1 cellular context compared by ENCODE assay signal in the genomic region with DNA sequence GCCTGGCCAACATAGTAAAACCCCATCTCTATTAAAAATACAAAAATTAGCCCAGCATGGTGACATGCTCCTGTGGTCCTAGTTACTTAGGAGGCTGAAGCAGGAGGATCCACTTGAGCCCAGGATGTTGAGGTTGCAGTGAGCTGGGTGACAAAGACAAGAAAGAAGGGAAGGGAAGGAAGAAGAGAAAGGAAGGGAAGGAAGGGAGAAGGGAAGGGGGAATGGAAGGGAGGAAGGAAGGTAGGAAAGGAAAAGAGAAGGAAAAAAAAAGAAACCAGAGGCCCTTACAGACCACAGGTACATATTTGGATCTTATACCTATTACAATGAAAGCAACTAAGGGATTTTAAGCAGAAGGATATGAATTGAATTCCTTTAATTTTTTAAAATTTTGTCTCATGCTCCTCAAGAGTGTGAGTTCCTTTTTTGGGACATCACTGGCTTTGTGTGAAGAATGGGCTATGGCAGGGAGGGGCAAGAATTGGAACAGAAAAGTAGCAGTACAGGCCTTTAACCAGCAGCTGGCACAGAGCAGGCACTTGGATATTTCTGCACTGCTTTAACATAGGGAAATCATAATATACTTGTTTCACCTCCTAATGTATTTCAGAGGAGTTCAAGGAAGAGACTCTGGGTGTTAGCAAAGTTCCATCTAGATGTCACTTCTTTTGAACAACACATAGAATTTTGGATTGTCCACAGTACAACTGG.
TF ChIP-seq lines count a peak whose summit lies in the region.

No MANE protein-coding gene starts in this region.

TF ChIP-seq in K562, 482 proteins besides CTCF, POLR2A, EP300 and RAD21 (continued from another document and continues in another):
- no peak for TF ChIP-seq ZBTB7A (IDR thresholded peaks at IDR 0.05; ENCODE audit: borderline replicate concordance, control insufficient read depth, low read depth, low read length)
- no peak for TF ChIP-seq ZBED1 (IDR thresholded peaks at IDR 0.05)
- no peak for TF ChIP-seq ZNF12 (CRISPR knock-in tag; IDR thresholded peaks at IDR 0.05)
- no peak for TF ChIP-seq KDM4B (IDR thresholded peaks at IDR 0.05; ENCODE audit: borderline replicate concordance in 2 of 2, low read depth in 1 of 2)
- no peak for TF ChIP-seq ZNF561 (CRISPR knock-in tag; conservative IDR thresholded peaks at IDR 0.05)
- TF ChIP-seq NFE2L1 (tag; IDR thresholded peaks at IDR 0.05; ENCODE audit: borderline replicate concordance, low read depth), result no peak
- TF ChIP-seq, protein P1, sequence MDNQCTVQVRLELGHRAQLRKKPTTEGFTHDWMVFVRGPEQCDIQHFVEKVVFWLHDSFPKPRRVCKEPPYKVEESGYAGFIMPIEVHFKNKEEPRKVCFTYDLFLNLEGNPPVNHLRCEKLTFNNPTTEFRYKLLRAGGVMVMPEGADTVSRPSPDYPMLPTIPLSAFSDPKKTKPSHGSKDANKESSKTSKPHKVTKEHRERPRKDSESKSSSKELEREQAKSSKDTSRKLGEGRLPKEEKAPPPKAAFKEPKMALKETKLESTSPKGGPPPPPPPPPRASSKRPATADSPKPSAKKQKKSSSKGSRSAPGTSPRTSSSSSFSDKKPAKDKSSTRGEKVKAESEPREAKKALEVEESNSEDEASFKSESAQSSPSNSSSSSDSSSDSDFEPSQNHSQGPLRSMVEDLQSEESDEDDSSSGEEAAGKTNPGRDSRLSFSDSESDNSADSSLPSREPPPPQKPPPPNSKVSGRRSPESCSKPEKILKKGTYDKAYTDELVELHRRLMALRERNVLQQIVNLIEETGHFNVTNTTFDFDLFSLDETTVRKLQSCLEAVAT (IDR thresholded peaks at IDR 0.05), result 0 out of 4 replicates have a peak, but pooled peaks of 1 of the 2 experiments have one; percentile 31
- TF ChIP-seq HNRNPK (IDR thresholded peaks at IDR 0.05; ENCODE audit: low read depth, low read length, poor library complexity, severe bottlenecking), result no peak
- TF ChIP-seq SAFB (IDR thresholded peaks at IDR 0.05; ENCODE audit: borderline replicate concordance, low read depth, low read length), result no peak
- no peak for TF ChIP-seq POLR2AphosphoS5 (IDR thresholded peaks at IDR 0.05; ENCODE audit: control insufficient read depth, insufficient read depth, low read depth, low read length)
- no peak for TF ChIP-seq TAF9B (IDR thresholded peaks at IDR 0.05; ENCODE audit: partially characterized antibody)
- no peak for TF ChIP-seq FOXK1 (CRISPR knock-in tag; IDR thresholded peaks at IDR 0.05; ENCODE audit: borderline replicate concordance)
- TF ChIP-seq OTX1 (CRISPR knock-in tag; IDR thresholded peaks at IDR 0.05), result 0 out of 2 replicates have a peak, but pooled peaks have one; percentile 28
- no peak for TF ChIP-seq CBX2 (IDR thresholded peaks at IDR 0.05; ENCODE audit: insufficient read depth, low read length, poor library complexity, severe bottlenecking)
- TF ChIP-seq, protein P2, sequence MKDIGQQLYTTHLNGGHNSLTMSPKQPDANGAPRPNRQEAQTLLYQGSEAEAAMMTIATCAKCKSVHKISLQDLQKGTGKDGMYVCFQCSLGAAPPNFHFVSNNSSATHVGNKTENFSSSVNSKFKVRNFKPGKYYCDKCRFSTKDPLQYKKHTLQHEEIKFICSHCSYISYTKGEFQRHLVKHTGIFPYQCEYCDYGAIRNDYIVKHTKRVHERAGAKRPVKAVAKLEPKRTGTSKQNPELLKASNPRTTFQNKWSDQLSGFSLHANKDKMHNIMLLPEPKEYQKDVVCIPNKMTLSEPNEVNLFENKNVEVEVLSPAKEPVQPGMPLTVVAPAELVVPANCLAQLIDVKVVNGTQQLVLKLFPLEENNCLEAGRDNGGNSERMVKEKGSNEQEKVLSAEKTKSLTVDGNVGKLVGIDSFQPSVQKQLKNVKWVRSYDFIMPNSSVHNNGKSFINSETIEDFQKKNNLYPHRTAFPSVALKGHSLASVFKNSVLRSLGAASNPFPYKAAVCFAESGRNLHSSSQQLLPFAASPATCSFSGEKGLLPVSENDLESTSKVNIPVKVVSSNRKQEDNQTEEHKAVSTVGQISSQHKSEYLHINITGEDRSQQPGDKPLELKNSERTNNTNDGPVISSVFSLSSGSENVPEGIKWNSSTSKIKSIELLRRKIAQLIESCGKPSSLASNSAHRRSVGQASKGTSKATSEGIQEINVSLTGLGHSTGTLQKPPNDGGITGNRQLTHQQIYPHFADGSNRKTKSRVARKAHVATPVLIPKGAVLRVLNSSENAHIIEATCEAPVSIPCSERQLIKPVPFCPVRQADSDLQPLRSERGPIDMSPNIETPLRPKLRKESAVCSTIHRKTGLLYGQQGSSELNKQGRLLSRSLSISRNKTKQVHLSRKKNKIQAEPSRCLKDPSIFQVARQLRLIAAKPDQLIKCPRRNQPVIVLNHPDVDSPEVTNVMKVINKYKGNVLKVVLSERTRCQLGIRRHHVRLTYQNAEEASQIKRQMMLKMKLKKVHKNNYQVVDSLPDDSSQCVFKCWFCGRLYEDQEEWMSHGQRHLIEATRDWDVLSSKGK (CRISPR knock-in tag; IDR thresholded peaks at IDR 0.05), result no peak
- TF ChIP-seq, protein P3, sequence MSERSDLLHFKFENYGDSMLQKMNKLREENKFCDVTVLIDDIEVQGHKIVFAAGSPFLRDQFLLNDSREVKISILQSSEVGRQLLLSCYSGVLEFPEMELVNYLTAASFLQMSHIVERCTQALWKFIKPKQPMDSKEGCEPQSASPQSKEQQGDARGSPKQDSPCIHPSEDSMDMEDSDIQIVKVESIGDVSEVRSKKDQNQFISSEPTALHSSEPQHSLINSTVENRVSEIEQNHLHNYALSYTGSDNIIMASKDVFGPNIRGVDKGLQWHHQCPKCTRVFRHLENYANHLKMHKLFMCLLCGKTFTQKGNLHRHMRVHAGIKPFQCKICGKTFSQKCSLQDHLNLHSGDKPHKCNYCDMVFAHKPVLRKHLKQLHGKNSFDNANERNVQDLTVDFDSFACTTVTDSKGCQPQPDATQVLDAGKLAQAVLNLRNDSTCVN (CRISPR knock-in tag; IDR thresholded peaks at IDR 0.05), result 0 out of 2 replicates have a peak, but pooled peaks have one; percentile 38
- TF ChIP-seq MEF2A (IDR thresholded peaks at IDR 0.05; ENCODE audit: control insufficient read depth, low read depth, low read length), result no peak
- TF ChIP-seq, protein P4, sequence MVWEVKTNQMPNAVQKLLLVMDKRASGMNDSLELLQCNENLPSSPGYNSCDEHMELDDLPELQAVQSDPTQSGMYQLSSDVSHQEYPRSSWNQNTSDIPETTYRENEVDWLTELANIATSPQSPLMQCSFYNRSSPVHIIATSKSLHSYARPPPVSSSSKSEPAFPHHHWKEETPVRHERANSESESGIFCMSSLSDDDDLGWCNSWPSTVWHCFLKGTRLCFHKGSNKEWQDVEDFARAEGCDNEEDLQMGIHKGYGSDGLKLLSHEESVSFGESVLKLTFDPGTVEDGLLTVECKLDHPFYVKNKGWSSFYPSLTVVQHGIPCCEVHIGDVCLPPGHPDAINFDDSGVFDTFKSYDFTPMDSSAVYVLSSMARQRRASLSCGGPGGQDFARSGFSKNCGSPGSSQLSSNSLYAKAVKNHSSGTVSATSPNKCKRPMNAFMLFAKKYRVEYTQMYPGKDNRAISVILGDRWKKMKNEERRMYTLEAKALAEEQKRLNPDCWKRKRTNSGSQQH (CRISPR knock-in tag; IDR thresholded peaks at IDR 0.05), result peak; percentile 85; the same call in 1 of the 2 replicates
- no peak for TF ChIP-seq RAD51 (IDR thresholded peaks at IDR 0.05; ENCODE audit: borderline replicate concordance, low read depth)
- TF ChIP-seq HDAC1 (IDR thresholded peaks at IDR 0.05), result 0 out of 4 replicates have a peak, but pooled peaks of 1 of the 2 experiments have one; percentile 13
- TF ChIP-seq, protein P5, sequence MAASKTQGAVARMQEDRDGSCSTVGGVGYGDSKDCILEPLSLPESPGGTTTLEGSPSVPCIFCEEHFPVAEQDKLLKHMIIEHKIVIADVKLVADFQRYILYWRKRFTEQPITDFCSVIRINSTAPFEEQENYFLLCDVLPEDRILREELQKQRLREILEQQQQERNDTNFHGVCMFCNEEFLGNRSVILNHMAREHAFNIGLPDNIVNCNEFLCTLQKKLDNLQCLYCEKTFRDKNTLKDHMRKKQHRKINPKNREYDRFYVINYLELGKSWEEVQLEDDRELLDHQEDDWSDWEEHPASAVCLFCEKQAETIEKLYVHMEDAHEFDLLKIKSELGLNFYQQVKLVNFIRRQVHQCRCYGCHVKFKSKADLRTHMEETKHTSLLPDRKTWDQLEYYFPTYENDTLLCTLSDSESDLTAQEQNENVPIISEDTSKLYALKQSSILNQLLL (CRISPR knock-in tag; IDR thresholded peaks at IDR 0.05; ENCODE audit: borderline replicate concordance), result 0 out of 2 replicates have a peak, but pooled peaks have one; percentile 35
- TF ChIP-seq, protein P6, sequence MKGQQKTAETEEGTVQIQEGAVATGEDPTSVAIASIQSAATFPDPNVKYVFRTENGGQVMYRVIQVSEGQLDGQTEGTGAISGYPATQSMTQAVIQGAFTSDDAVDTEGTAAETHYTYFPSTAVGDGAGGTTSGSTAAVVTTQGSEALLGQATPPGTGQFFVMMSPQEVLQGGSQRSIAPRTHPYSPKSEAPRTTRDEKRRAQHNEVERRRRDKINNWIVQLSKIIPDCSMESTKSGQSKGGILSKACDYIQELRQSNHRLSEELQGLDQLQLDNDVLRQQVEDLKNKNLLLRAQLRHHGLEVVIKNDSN (CRISPR knock-in tag; IDR thresholded peaks at IDR 0.05), result no peak
- TF ChIP-seq, protein P7, sequence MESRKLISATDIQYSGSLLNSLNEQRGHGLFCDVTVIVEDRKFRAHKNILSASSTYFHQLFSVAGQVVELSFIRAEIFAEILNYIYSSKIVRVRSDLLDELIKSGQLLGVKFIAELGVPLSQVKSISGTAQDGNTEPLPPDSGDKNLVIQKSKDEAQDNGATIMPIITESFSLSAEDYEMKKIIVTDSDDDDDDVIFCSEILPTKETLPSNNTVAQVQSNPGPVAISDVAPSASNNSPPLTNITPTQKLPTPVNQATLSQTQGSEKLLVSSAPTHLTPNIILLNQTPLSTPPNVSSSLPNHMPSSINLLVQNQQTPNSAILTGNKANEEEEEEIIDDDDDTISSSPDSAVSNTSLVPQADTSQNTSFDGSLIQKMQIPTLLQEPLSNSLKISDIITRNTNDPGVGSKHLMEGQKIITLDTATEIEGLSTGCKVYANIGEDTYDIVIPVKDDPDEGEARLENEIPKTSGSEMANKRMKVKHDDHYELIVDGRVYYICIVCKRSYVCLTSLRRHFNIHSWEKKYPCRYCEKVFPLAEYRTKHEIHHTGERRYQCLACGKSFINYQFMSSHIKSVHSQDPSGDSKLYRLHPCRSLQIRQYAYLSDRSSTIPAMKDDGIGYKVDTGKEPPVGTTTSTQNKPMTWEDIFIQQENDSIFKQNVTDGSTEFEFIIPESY (CRISPR knock-in tag; IDR thresholded peaks at IDR 0.05), result no peak
- no peak for TF ChIP-seq MEIS2 (IDR thresholded peaks at IDR 0.05; ENCODE audit: partially characterized antibody)
- TF ChIP-seq, protein P8, sequence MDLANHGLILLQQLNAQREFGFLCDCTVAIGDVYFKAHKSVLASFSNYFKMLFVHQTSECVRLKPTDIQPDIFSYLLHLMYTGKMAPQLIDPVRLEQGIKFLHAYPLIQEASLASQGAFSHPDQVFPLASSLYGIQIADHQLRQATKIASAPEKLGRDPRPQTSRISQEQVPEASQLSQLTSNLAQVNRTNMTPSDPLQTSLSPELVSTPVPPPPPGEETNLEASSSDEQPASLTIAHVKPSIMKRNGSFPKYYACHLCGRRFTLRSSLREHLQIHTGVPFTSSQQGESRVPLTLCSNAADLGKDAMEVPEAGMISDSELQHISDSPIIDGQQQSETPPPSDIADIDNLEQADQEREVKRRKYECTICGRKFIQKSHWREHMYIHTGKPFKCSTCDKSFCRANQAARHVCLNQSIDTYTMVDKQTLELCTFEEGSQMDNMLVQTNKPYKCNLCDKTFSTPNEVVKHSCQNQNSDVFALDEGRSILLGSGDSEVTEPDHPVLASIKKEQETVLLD (IDR thresholded peaks at IDR 0.05), result no peak
- TF ChIP-seq, protein P9, sequence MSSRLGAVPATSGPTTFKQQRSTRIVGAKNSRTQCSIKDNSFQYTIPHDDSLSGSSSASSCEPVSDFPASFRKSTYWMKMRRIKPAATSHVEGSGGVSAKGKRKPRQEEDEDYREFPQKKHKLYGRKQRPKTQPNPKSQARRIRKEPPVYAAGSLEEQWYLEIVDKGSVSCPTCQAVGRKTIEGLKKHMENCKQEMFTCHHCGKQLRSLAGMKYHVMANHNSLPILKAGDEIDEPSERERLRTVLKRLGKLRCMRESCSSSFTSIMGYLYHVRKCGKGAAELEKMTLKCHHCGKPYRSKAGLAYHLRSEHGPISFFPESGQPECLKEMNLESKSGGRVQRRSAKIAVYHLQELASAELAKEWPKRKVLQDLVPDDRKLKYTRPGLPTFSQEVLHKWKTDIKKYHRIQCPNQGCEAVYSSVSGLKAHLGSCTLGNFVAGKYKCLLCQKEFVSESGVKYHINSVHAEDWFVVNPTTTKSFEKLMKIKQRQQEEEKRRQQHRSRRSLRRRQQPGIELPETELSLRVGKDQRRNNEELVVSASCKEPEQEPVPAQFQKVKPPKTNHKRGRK (tag; IDR thresholded peaks at IDR 0.05), result peak; percentile 80; the same call in 1 of the 2 replicates
- TF ChIP-seq, protein P10, sequence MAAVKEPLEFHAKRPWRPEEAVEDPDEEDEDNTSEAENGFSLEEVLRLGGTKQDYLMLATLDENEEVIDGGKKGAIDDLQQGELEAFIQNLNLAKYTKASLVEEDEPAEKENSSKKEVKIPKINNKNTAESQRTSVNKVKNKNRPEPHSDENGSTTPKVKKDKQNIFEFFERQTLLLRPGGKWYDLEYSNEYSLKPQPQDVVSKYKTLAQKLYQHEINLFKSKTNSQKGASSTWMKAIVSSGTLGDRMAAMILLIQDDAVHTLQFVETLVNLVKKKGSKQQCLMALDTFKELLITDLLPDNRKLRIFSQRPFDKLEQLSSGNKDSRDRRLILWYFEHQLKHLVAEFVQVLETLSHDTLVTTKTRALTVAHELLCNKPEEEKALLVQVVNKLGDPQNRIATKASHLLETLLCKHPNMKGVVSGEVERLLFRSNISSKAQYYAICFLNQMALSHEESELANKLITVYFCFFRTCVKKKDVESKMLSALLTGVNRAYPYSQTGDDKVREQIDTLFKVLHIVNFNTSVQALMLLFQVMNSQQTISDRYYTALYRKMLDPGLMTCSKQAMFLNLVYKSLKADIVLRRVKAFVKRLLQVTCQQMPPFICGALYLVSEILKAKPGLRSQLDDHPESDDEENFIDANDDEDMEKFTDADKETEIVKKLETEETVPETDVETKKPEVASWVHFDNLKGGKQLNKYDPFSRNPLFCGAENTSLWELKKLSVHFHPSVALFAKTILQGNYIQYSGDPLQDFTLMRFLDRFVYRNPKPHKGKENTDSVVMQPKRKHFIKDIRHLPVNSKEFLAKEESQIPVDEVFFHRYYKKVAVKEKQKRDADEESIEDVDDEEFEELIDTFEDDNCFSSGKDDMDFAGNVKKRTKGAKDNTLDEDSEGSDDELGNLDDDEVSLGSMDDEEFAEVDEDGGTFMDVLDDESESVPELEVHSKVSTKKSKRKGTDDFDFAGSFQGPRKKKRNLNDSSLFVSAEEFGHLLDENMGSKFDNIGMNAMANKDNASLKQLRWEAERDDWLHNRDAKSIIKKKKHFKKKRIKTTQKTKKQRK (IDR thresholded peaks at IDR 0.05; ENCODE audit: borderline replicate concordance, low read depth, low read length), result no peak
- no peak for TF ChIP-seq PTBP1 (IDR thresholded peaks at IDR 0.05; ENCODE audit: low read depth, low read length)
- TF ChIP-seq TOE1 (IDR thresholded peaks at IDR 0.05; ENCODE audit: borderline replicate concordance), result no peak
- TF ChIP-seq TOE1 (CRISPR knock-in tag; IDR thresholded peaks at IDR 0.05; ENCODE audit: borderline replicate concordance, low read depth), result no peak
- no peak for TF ChIP-seq SIRT6 (IDR thresholded peaks at IDR 0.05; ENCODE audit: low read depth, low read length)
- no peak for TF ChIP-seq ELF1 (tag; IDR thresholded peaks at IDR 0.05)
- TF ChIP-seq BACH1 (tag; IDR thresholded peaks at IDR 0.05), result no peak
